ENCODE assay signal across 8 cellular contexts in genomic region chr10:30359373-30360206, GRCh38. TPM values are rescaled to one million over a fixed set of nuclear protein-coding genes. Genes with fewer than 3 reads are reported as not detected.
DNase-seq lines count a peak whose midpoint lies in the region; ATAC-seq and TF ChIP-seq lines count a peak whose summit lies in the region.

No MANE protein-coding gene starts in this region.

- H3K27me3 ChIP-seq in endodermal cell (ENCODE audit: control insufficient read depth, insufficient read depth, low read length, poor library complexity, severe bottlenecking): no peaks in the 10 kb centered on the region

- peaks cover 18% of the 10 kb centered on the region for H3K27me3 Mint-ChIP-seq in activated CD4-positive, alpha-beta memory T cell treated with anti-CD3 and anti-CD28 coated beads, Interleukin-2, amount 10 ng/mL, durations not matched to agents 7 days and 5 days
- peaks cover 7% of the 10 kb centered on the region for H3K27me3 Mint-ChIP-seq in endodermal cell (ENCODE audit: insufficient read depth)
- peaks cover 21% of the 10 kb centered on the region for H3K27me3 Mint-ChIP-seq in stimulated activated memory B cell treated with anti-CD40 and anti-IgM and Interleukin-4, amounts not matched to agents 10 μg/mL and 1 μg/mL and 100 μg/mL, for 72 hours

- H3K9me3 Mint-ChIP-seq in activated CD4-positive, alpha-beta memory T cell treated with anti-CD3 and anti-CD28 coated beads, Interleukin-2, amount 10 ng/mL, durations not matched to agents 7 days and 5 days: no peaks in the 10 kb centered on the region
- no peaks in the 10 kb centered on the region for H3K9me3 Mint-ChIP-seq in endodermal cell
- H3K9me3 Mint-ChIP-seq in stimulated activated memory B cell treated with anti-CD40 and anti-IgM and Interleukin-4, amounts not matched to agents 10 μg/mL and 1 μg/mL and 100 μg/mL, for 72 hours: no peaks in the 10 kb centered on the region

- H3K4me3 Mint-ChIP-seq in activated CD4-positive, alpha-beta memory T cell treated with anti-CD3 and anti-CD28 coated beads, Interleukin-2, amount 10 ng/mL, durations not matched to agents 7 days and 5 days: no peak overlapping the region
- no peak overlapping the region for H3K4me3 Mint-ChIP-seq in endodermal cell
- no peak overlapping the region for H3K4me3 Mint-ChIP-seq in stimulated activated memory B cell treated with anti-CD40 and anti-IgM and Interleukin-4, amounts not matched to agents 10 μg/mL and 1 μg/mL and 100 μg/mL, for 72 hours

- DNase-seq in activated gamma-delta T cell treated with Interleukin-2 at 50 U/mL for 16 hours (peak; percentile 52), activated gamma-delta T cell (lab: John Stamatoyannopoulos, UW) (no peak), NCI-H526 (lab: John Stamatoyannopoulos, UW) (peak; percentile 15 to 53), endodermal cell (peak; percentile 96), midbrain (lab: John Stamatoyannopoulos, UW) (peak; percentile 6)
- peak; percentile 70 for DNase-seq in activated CD4-positive, alpha-beta memory T cell treated with anti-CD3 and anti-CD28 coated beads, Interleukin-2, amount 10 ng/mL, durations not matched to agents 7 days and 5 days

- no peaks in the 10 kb centered on the region for H3K36me3 ChIP-seq in endodermal cell (ENCODE audit: control insufficient read depth, insufficient read depth, low read length)

- ATAC-seq in HG02840 (IDR thresholded peaks at IDR 0.05; ENCODE audit: low FRiP score, unreplicated experiment): peak; percentile 56
- ATAC-seq in stimulated activated memory B cell treated with anti-CD40 and anti-IgM and Interleukin-4, amounts not matched to agents 10 μg/mL and 1 μg/mL and 100 μg/mL, for 72 hours: peak; percentile 80

- no peaks in the 10 kb centered on the region for H3K4me1 ChIP-seq in endodermal cell (ENCODE audit: control insufficient read depth, insufficient read depth, low read length)

- H3K27ac Mint-ChIP-seq in activated CD4-positive, alpha-beta memory T cell treated with anti-CD3 and anti-CD28 coated beads, Interleukin-2, amount 10 ng/mL, durations not matched to agents 7 days and 5 days: no peak overlapping the region
- H3K27ac Mint-ChIP-seq in endodermal cell: peak overlapping the region; percentile 62
- no peak overlapping the region for H3K27ac Mint-ChIP-seq in stimulated activated memory B cell treated with anti-CD40 and anti-IgM and Interleukin-4, amounts not matched to agents 10 μg/mL and 1 μg/mL and 100 μg/mL, for 72 hours

- CTCF ChIA-PET in activated CD4-positive, alpha-beta memory T cell treated with anti-CD3 and anti-CD28 coated beads, Interleukin-2, amount 10 ng/mL, durations not matched to agents 7 days and 5 days (lab: Charles Lee): interaction anchor here (0.5 to 5.0 kb wide), 33 partner anchors 8 to 361 kb away, joined by 3 to 63 read pairs (median 4); partner anchors contain the start of gene MTPAP

- POLR2A ChIA-PET in activated CD4-positive, alpha-beta memory T cell treated with anti-CD3 and anti-CD28 coated beads, Interleukin-2, amount 10 ng/mL, durations not matched to agents 7 days and 5 days (lab: Charles Lee): interaction anchor here (1.3 kb wide), 1 partner anchor 10 kb away, joined by 5 read pairs; no protein-coding TSS in a partner anchor

- peak; percentile 97 for TF ChIP-seq CTCF in endodermal cell (conservative IDR thresholded peaks at IDR 0.05)

- H3K9ac ChIP-seq in endodermal cell (ENCODE audit: extremely low read depth, low read length, poor library complexity, severe bottlenecking): no peak overlapping the region

- H3K27ac ChIP-seq in endodermal cell (ENCODE audit: low read depth, low read length): no peak overlapping the region

- 38 to 44% methylated on average over 3 to 8 of the region's 8 CpGs for WGBS in endodermal cell (ENCODE audit: insufficient coverage in 1 of 2, insufficient read length in 1 of 2), 2 experiments

- no peaks in the 10 kb centered on the region for H3K9me3 ChIP-seq in endodermal cell (ENCODE audit: control insufficient read depth, low read length)

- no peak overlapping the region for H3K4me3 ChIP-seq in endodermal cell (ENCODE audit: low read length)

- H3K4me1 Mint-ChIP-seq in activated CD4-positive, alpha-beta memory T cell treated with anti-CD3 and anti-CD28 coated beads, Interleukin-2, amount 10 ng/mL, durations not matched to agents 7 days and 5 days: peaks cover 11% of the 10 kb centered on the region
- H3K4me1 Mint-ChIP-seq in endodermal cell: peaks cover 7% of the 10 kb centered on the region
- H3K4me1 Mint-ChIP-seq in stimulated activated memory B cell treated with anti-CD40 and anti-IgM and Interleukin-4, amounts not matched to agents 10 μg/mL and 1 μg/mL and 100 μg/mL, for 72 hours: peaks cover 9% of the 10 kb centered on the region

- no peaks in the 10 kb centered on the region for H3K36me3 Mint-ChIP-seq in activated CD4-positive, alpha-beta memory T cell treated with anti-CD3 and anti-CD28 coated beads, Interleukin-2, amount 10 ng/mL, durations not matched to agents 7 days and 5 days (ENCODE audit: low read depth)
- no peaks in the 10 kb centered on the region for H3K36me3 Mint-ChIP-seq in endodermal cell (ENCODE audit: low read depth)
- H3K36me3 Mint-ChIP-seq in stimulated activated memory B cell treated with anti-CD40 and anti-IgM and Interleukin-4, amounts not matched to agents 10 μg/mL and 1 μg/mL and 100 μg/mL, for 72 hours: no peaks in the 10 kb centered on the region

RNA-seq across cellular contexts. Expression of gene MTPAP, which starts 10.5 kb away (rescaled TPM):
- total RNA-seq in activated CD4-positive, alpha-beta memory T cell treated with anti-CD3 and anti-CD28 coated beads, Interleukin-2, amount 10 ng/mL, durations not matched to agents 7 days and 5 days: 10 to 100 TPM; 23.7 to 24.7 TPM
- total RNA-seq in endodermal cell: 10 to 100 TPM; 33.6 to 36.6 TPM
- polyA plus RNA-seq in endodermal cell (2013, experiment 1 of 2): 23.0 TPM
- polyA plus RNA-seq in endodermal cell (2013, experiment 2 of 2): 19.7 TPM
